1 cellular context compared by ENCODE assay signal in genomic region chr4:94533405-94534223, GRCh38.
TF ChIP-seq lines count a peak whose summit lies in the region.

No MANE protein-coding gene starts in this region.

TF ChIP-seq in HEK293, 187 proteins besides CTCF, POLR2A, EP300 and RAD21 (continued from another document):
- peak; percentile 59; the same call in 1 of the 2 replicates for TF ChIP-seq ZNF18 (tag by site-specific recombination; IDR thresholded peaks at IDR 0.05)
- no peak for TF ChIP-seq ZNF311 (tag by site-specific recombination; IDR thresholded peaks at IDR 0.05; ENCODE audit: borderline replicate concordance)
- peak; percentile 98 for TF ChIP-seq SP7 (tag by site-specific recombination; IDR thresholded peaks at IDR 0.05)
- TF ChIP-seq ZXDB (tag by site-specific recombination; IDR thresholded peaks at IDR 0.05): no peak
- no peak for TF ChIP-seq ZNF529 (tag by site-specific recombination; IDR thresholded peaks at IDR 0.05; ENCODE audit: insufficient replicate concordance)
- TF ChIP-seq BCL11B (tag by site-specific recombination; IDR thresholded peaks at IDR 0.05; ENCODE audit: low read depth): no peak
- no peak for TF ChIP-seq ZBTB44 (tag by site-specific recombination; IDR thresholded peaks at IDR 0.05)
- no peak for TF ChIP-seq TRIM28 (IDR thresholded peaks at IDR 0.05; ENCODE audit: borderline replicate concordance, low read length)
